ENCODE assay signal across 27 cellular contexts in genomic region chr1:154799188-154799587, GRCh38.
DNase-seq lines count a peak whose midpoint lies in the region; ATAC-seq lines count a peak whose summit lies in the region.
"Had no signal": no experiment of that assay in that cellular context is flagged by ENCODE, and none has a peak within 500 bp of the region (broad histone marks: within the 10 kb centered on the region; RNA-seq: fewer than 3 reads in every experiment).

No MANE protein-coding gene starts in this region.

- 89% methylated on average over 5 of the region's 5 CpGs for WGBS in right cardiac atrium

- no peak overlapping the region for H3K27ac ChIP-seq in right cardiac atrium (ENCODE audit: low read length)
- H3K27ac ChIP-seq: 22Rv1; A549; BLaER1; BLaER1 treated with 17β-estradiol and CSF1 and Interleukin-3, amounts not matched to agents 10 nM and 100 nM; C4-2B had no signal

- H3K9me3 ChIP-seq in right cardiac atrium (ENCODE audit: control insufficient read depth, low read length): no peaks in the 10 kb centered on the region
- H3K9me3 ChIP-seq: A549; BE2C; BLaER1; BLaER1 treated with 17β-estradiol and CSF1 and Interleukin-3, amounts not matched to agents 10 nM and 100 nM; Caco-2 had no signal

- H3K27me3 ChIP-seq in right cardiac atrium (ENCODE audit: control insufficient read depth, insufficient read depth): no peaks in the 10 kb centered on the region
- H3K27me3 ChIP-seq: BE2C, BLaER1 had no signal

- no peaks in the 10 kb centered on the region for H3K4me1 ChIP-seq in right cardiac atrium (ENCODE audit: control insufficient read depth, insufficient read depth, low read length)
- H3K4me1 ChIP-seq: A549, BE2C, Caco-2 had no signal

- ATAC-seq in Right ventricle myocardium superior (ENCODE audit: poor library complexity) (no peak), right cardiac atrium (no peak)
- ATAC-seq: A549; CD8-positive, alpha-beta T cell had no signal

- no peak overlapping the region for H3K4me3 ChIP-seq in right cardiac atrium (ENCODE audit: low read length)
- H3K4me3 ChIP-seq: A549; BLaER1; BLaER1 treated with 17β-estradiol and CSF1 and Interleukin-3, amounts not matched to agents 10 nM and 100 nM had no signal

- intact Hi-C loops in Right ventricle myocardium superior (cut with DNase I) (no loop called here), right cardiac atrium (cut with DNase I) (no loop called here)

- DNase-seq in Right ventricle myocardium superior (peak; percentile 6), right cardiac atrium (no peak)
- DNase-seq: 8988T; ACHN; AML-193; BE2C; C1 segment of cervical spinal cord; Caco-2; Calu3; CD4-positive, alpha-beta memory T cell; CD4-positive, alpha-beta T cell; CD4-positive, CD25-positive, alpha-beta regulatory T cell; CD8-positive, alpha-beta memory T cell; CD8-positive, alpha-beta T cell; COR-L47; DMS 273 treated with DMSO at 0.1 percent for 48 hours; DMS153; DMS53; DMS79; DMS79 treated with DMSO at 0.1 percent for 48 hours; DND-41; EL had no signal
